ENCODE assay signal across 34 cellular contexts in the genomic region with DNA sequence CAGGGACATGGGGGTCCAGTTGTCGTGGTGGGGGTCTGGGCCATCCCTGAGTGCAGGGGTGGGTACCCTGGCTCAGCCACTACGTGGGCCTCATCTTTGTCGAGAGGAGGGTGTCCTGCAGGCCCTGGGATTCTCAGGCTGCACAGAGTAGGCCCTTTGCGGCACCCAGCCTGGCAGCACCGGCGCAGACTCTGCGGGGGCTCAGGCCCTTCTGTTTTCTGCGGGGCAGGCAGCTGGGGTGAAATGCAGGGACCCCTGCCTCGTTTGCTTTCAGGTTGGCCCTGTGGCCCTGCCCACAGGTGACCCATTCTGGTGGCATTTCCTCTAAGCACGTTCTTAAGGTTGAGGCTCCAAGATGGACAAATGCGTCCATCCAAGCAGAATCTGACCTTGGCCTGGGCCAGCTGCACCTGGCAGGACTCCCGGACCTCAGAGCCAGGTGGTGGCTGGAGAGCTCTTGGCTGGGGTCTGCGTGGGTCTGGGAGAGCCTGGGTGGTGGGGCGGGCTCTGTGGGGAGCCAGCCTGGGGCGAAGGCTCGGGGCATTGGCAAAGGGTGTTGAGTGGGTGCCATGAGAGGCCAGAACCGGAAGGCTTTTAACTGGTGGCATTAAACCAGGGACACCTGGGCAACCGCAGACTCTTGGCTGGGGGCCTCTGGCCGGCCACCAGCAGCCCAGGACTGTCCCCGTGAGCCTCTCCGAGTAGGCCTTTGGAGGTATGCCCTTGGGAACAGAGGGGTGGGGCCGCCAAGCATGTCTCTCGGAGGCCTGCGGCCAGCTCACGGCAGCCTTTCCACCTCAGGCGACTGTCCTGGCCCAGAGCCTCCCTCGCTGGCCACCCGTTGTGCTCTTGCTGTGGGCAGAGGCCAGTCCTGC. TPM values are rescaled to one million over a fixed set of nuclear protein-coding genes. Genes with fewer than 3 reads are reported as not detected.
DNase-seq lines count a peak whose midpoint lies in the region; ATAC-seq and TF ChIP-seq lines count a peak whose summit lies in the region.
"Had no signal": no experiment of that assay in that cellular context is flagged by ENCODE, and none has a peak within 500 bp of the region (broad histone marks: within the 10 kb centered on the region; RNA-seq: fewer than 3 reads in every experiment).

No MANE protein-coding gene starts in this region.

- H3K4me1 Mint-ChIP-seq in glutamatergic neuron (ENCODE audit: low read depth, unreplicated experiment): no peaks in the 10 kb centered on the region
- H3K4me1 Mint-ChIP-seq: activated CD4-positive, alpha-beta T cell treated with anti-CD3 and anti-CD28 coated beads for 36 hours; activated naive CD4-positive, alpha-beta T cell treated with anti-CD3 and anti-CD28 coated beads, Interleukin-2, amount 10 ng/mL, durations not matched to agents 7 days and 5 days; brain; CD14-positive monocyte; IgD-negative memory B cell; mesothelial cell of epicardium; naive B cell; stimulated activated effector memory CD8-positive, alpha-beta T cell treated with anti-CD3 and anti-CD28 coated beads, Interleukin-12 subunit alpha, Interleukin-12 subunit beta, amount 100 ng/mL, for 72 hours had no signal

- no peak for TF ChIP-seq POLR2A in stomach (IDR thresholded peaks at IDR 0.05)

- no peaks in the 10 kb centered on the region for H3K36me3 Mint-ChIP-seq in glutamatergic neuron (ENCODE audit: unreplicated experiment)
- H3K36me3 Mint-ChIP-seq: IgD-negative memory B cell, naive B cell had no signal

- intact Hi-C loops in stomach (cut with DNase I; ENCODE audit: low total_unique reads): no loop called here

- H3K27ac ChIP-seq in stomach: no peak overlapping the region
- H3K27ac ChIP-seq: esophagus squamous epithelium, foreskin keratinocyte, neutrophil, upper lobe of left lung had no signal

- H3K9me3 ChIP-seq in stomach: no peaks in the 10 kb centered on the region
- H3K9me3 ChIP-seq: esophagus squamous epithelium, neutrophil, upper lobe of left lung had no signal

- no peaks in the 10 kb centered on the region for H3K27me3 ChIP-seq in stomach
- H3K27me3 ChIP-seq: esophagus squamous epithelium, foreskin keratinocyte, neutrophil, upper lobe of left lung had no signal

- TF ChIP-seq EP300 in stomach (IDR thresholded peaks at IDR 0.05): no peak

- no peaks in the 10 kb centered on the region for H3K9me3 Mint-ChIP-seq in glutamatergic neuron (ENCODE audit: unreplicated experiment)
- H3K9me3 Mint-ChIP-seq: activated CD8-positive, alpha-beta T cell treated with anti-CD3 and anti-CD28 coated beads for 36 hours; activated naive CD4-positive, alpha-beta T cell treated with anti-CD3 and anti-CD28 coated beads, Interleukin-2, amount 10 ng/mL, durations not matched to agents 7 days and 5 days; activated T-helper 1 cell treated with anti-CD3 and anti-CD28 coated beads, Interleukin-12 subunit alpha, Interleukin-12 subunit beta, Interleukin-2, Interleukin-4 antibody, amounts not matched to agents 30 ng/mL and 10 ng/mL and 1 ng/mL, durations not matched to agents 14 hours and 24 hours and 36 hours; brain; CD14-positive monocyte; IgD-negative memory B cell; mesothelial cell of epicardium; naive B cell; stimulated activated effector memory CD8-positive, alpha-beta T cell treated with anti-CD3 and anti-CD28 coated beads, Interleukin-12 subunit alpha, Interleukin-12 subunit beta, amount 100 ng/mL, for 72 hours; T-helper 2 cell treated with Interferon-gamma antibody and Interleukin-4, amounts not matched to agents 5 μg/mL and 100 μg/mL, for 36 hours had no signal

- no peak overlapping the region for H3K4me3 ChIP-seq in stomach
- H3K4me3 ChIP-seq: esophagus squamous epithelium, upper lobe of left lung had no signal

- ATAC-seq in left lobe of liver: peak; percentile 91
- no peak for ATAC-seq in HG02678 (IDR thresholded peaks at IDR 0.05; ENCODE audit: unreplicated experiment)
- ATAC-seq in GM18520 (IDR thresholded peaks at IDR 0.05; ENCODE audit: unreplicated experiment): no peak
- ATAC-seq: activated CD4-positive, alpha-beta T cell treated with anti-CD3 and anti-CD28 coated beads for 36 hours; activated CD8-positive, alpha-beta T cell treated with anti-CD3 and anti-CD28 coated beads for 36 hours; foreskin keratinocyte; HCT116; PC-3; stimulated activated effector memory CD8-positive, alpha-beta T cell treated with anti-CD3 and anti-CD28 coated beads, Interleukin-12 subunit alpha, Interleukin-12 subunit beta, amount 100 ng/mL, for 72 hours had no signal

- no peak overlapping the region for H3K27ac Mint-ChIP-seq in glutamatergic neuron (ENCODE audit: unreplicated experiment)
- H3K27ac Mint-ChIP-seq: activated CD4-positive, alpha-beta T cell treated with anti-CD3 and anti-CD28 coated beads for 36 hours; activated CD8-positive, alpha-beta T cell treated with anti-CD3 and anti-CD28 coated beads for 36 hours; activated naive CD4-positive, alpha-beta T cell treated with anti-CD3 and anti-CD28 coated beads, Interleukin-2, amount 10 ng/mL, durations not matched to agents 7 days and 5 days; activated T-helper 1 cell treated with anti-CD3 and anti-CD28 coated beads, Interleukin-12 subunit alpha, Interleukin-12 subunit beta, Interleukin-2, Interleukin-4 antibody, amounts not matched to agents 30 ng/mL and 10 ng/mL and 1 ng/mL, durations not matched to agents 14 hours and 24 hours and 36 hours; brain; IgD-negative memory B cell; mesothelial cell of epicardium; naive B cell; stimulated activated effector memory CD8-positive, alpha-beta T cell treated with anti-CD3 and anti-CD28 coated beads, Interleukin-12 subunit alpha, Interleukin-12 subunit beta, amount 100 ng/mL, for 72 hours; T-helper 2 cell treated with Interferon-gamma antibody and Interleukin-4, amounts not matched to agents 5 μg/mL and 100 μg/mL, for 36 hours had no signal

- 86 to 92% (median 90%) methylated on average over 8 to 28 of the region's 28 CpGs for WGBS in stomach, 5 donors

- H3K4me3 Mint-ChIP-seq in glutamatergic neuron (ENCODE audit: unreplicated experiment): no peak overlapping the region
- H3K4me3 Mint-ChIP-seq: activated CD4-positive, alpha-beta T cell treated with anti-CD3 and anti-CD28 coated beads for 36 hours; activated CD8-positive, alpha-beta T cell treated with anti-CD3 and anti-CD28 coated beads for 36 hours; activated naive CD4-positive, alpha-beta T cell treated with anti-CD3 and anti-CD28 coated beads, Interleukin-2, amount 10 ng/mL, durations not matched to agents 7 days and 5 days; activated T-helper 1 cell treated with anti-CD3 and anti-CD28 coated beads, Interleukin-12 subunit alpha, Interleukin-12 subunit beta, Interleukin-2, Interleukin-4 antibody, amounts not matched to agents 30 ng/mL and 10 ng/mL and 1 ng/mL, durations not matched to agents 14 hours and 24 hours and 36 hours; brain; CD14-positive monocyte; mesothelial cell of epicardium; naive B cell; stimulated activated effector memory CD8-positive, alpha-beta T cell treated with anti-CD3 and anti-CD28 coated beads, Interleukin-12 subunit alpha, Interleukin-12 subunit beta, amount 100 ng/mL, for 72 hours; T-helper 2 cell treated with Interferon-gamma antibody and Interleukin-4, amounts not matched to agents 5 μg/mL and 100 μg/mL, for 36 hours had no signal

- peak; percentile 50 for DNase-seq in NCI-H2196 treated with DMSO at 0.1 percent for 48 hours (lab: John Stamatoyannopoulos, UW; ENCODE audit: unreplicated experiment)
- DNase-seq in glutamatergic neuron: peak; percentile 14
- peak; percentile 95 for DNase-seq in left lobe of liver (ENCODE audit: low spot score)
- peak; percentile 71 for DNase-seq in stomach
- DNase-seq in SK-N-DZ (ENCODE audit: low spot score): no peak
- DNase-seq: activated CD4-positive, alpha-beta T cell treated with anti-CD3 and anti-CD28 coated beads for 36 hours; activated CD8-positive, alpha-beta memory T cell treated with anti-CD3 and anti-CD28 coated beads, Interleukin-2, amount 50 U/mL, for 48 hours; activated CD8-positive, alpha-beta T cell treated with anti-CD3 and anti-CD28 coated beads for 36 hours; activated naive CD4-positive, alpha-beta T cell treated with anti-CD3 and anti-CD28 coated beads, Interleukin-2, amount 10 ng/mL, durations not matched to agents 7 days and 5 days; Calu3; DMS79 treated with DMSO at 0.1 percent for 48 hours; esophagus squamous epithelium; foreskin keratinocyte; GF-D8; naive B cell; NCI-H1092 treated with DMSO at 0.1 percent for 48 hours; NCI-H187; NCI-H2171; NCI-H524; NK-92 treated with Interleukin-12 subunit alpha and Interleukin-12 subunit beta, amount 100 ng/mL, for 24 hours; PC-3; SHP77 had no signal

- peaks cover 84 to 100% (median 100%) of the 10 kb centered on the region in 4 donors for H3K36me3 ChIP-seq in stomach

- TF ChIP-seq CTCF in glutamatergic neuron (IDR thresholded peaks at IDR 0.05; ENCODE audit: partially characterized antibody, unreplicated experiment) (no peak), stomach (IDR thresholded peaks at IDR 0.05) (no peak)

- no peaks in the 10 kb centered on the region for H3K27me3 Mint-ChIP-seq in glutamatergic neuron (ENCODE audit: unreplicated experiment)
- H3K27me3 Mint-ChIP-seq: activated CD4-positive, alpha-beta T cell treated with anti-CD3 and anti-CD28 coated beads for 36 hours; activated CD8-positive, alpha-beta T cell treated with anti-CD3 and anti-CD28 coated beads for 36 hours; activated naive CD4-positive, alpha-beta T cell treated with anti-CD3 and anti-CD28 coated beads, Interleukin-2, amount 10 ng/mL, durations not matched to agents 7 days and 5 days; brain; IgD-negative memory B cell; naive B cell had no signal

- peaks cover 0 to 7% (median 0%) of the 10 kb centered on the region in 4 donors for H3K4me1 ChIP-seq in stomach
- H3K4me1 ChIP-seq: esophagus squamous epithelium, foreskin keratinocyte, upper lobe of left lung had no signal

RNA-seq across cellular contexts. Expression of gene PRSS27, which starts 16.9 kb away (rescaled TPM):
- total RNA-seq in glutamatergic neuron (ENCODE audit: unreplicated experiment) (10.8 TPM), left lobe of liver (0.45 TPM), stomach (under 1 TPM in 1 of 5 donors, not detected in 4; 0.55 TPM)
- 10 to 100 TPM in 1 of 3 donors, under 1 TPM in 2; 0.50 to 74.4 (median 0.76) TPM for polyA plus RNA-seq in stomach
- polyA plus RNA-seq in SK-N-DZ (2014; cell fraction: cytosol; rRNA removed): 2.8 and 3.2 TPM in 2 replicates
- 1.5 TPM in 2 replicates for polyA plus RNA-seq in SK-N-DZ (2014; cell fraction: nucleus; rRNA removed)
- polyA plus RNA-seq: CD14-positive monocyte, IgD-negative memory B cell had no signal

RNA-seq across cellular contexts. Expression of gene KCTD5, which starts 20.8 kb away (rescaled TPM):
- total RNA-seq in glutamatergic neuron (ENCODE audit: unreplicated experiment) (41.2 TPM), left lobe of liver (7.8 TPM), stomach (10 to 100 TPM in 4 of 5 donors, under 1 TPM in 1; 0.89 to 45.6 (median 27.2) TPM)
- 10 to 100 TPM; 14.4 to 28.6 (median 14.7) TPM for polyA plus RNA-seq in stomach
- polyA plus RNA-seq in SK-N-DZ (2014; cell fraction: cytosol; rRNA removed): 43.9 and 47.8 TPM in 2 replicates
- polyA plus RNA-seq in SK-N-DZ (2014; cell fraction: nucleus; rRNA removed): 26.4 and 34.6 TPM in 2 replicates

RNA-seq across cellular contexts. Expression of gene SRRM2, which starts 49.3 kb away (rescaled TPM):
- 699 TPM for total RNA-seq in glutamatergic neuron (ENCODE audit: unreplicated experiment)
- 378 TPM for total RNA-seq in left lobe of liver
- 1,000 to 10,000 TPM in 2 of 5 donors, 100 to 1,000 TPM in 3; 142 to 2,165 (median 929) TPM for total RNA-seq in stomach
- 100 to 1,000 TPM; 151 to 384 (median 321) TPM for polyA plus RNA-seq in stomach
- polyA plus RNA-seq in SK-N-DZ (2014; cell fraction: cytosol; rRNA removed): 30.2 and 43.2 TPM in 2 replicates
- 483 and 895 TPM in 2 replicates for polyA plus RNA-seq in SK-N-DZ (2014; cell fraction: nucleus; rRNA removed)
